In genomic region chr14:66998013-66998412, GRCh38 we compare ENCODE assay signal across 12 cellular contexts.
"Had no signal": no experiment of that assay in that cellular context is flagged by ENCODE, and none has a peak within 500 bp of the region (broad histone marks: within the 10 kb centered on the region; RNA-seq: fewer than 3 reads in every experiment).

No MANE protein-coding gene starts in this region.

- ATAC-seq: left cardiac atrium had no signal

- H3K4me3 Mint-ChIP-seq: naive B cell had no signal

- H3K27me3 Mint-ChIP-seq: naive B cell had no signal

- H3K36me3 Mint-ChIP-seq: naive B cell had no signal

- DNase-seq: caudate nucleus; cortex of kidney; effector CD8-positive, alpha-beta T cell; foreskin melanocyte; head of caudate nucleus; left cardiac atrium; midbrain; naive B cell; posterior cingulate gyrus; small intestine; stomach; WERI-Rb-1 had no signal

- H3K4me1 Mint-ChIP-seq: naive B cell had no signal

- H3K27ac Mint-ChIP-seq: naive B cell had no signal
